ENCODE assay signal across 8 cellular contexts in genomic region chr15:64825431-64826294, GRCh38. TPM values are rescaled to one million over a fixed set of nuclear protein-coding genes. Genes with fewer than 3 reads are reported as not detected.
A peak's percentile ranks its signal among the peaks of the same experiment; 100 is the strongest.
DNase-seq lines count a peak whose midpoint lies in the region; ATAC-seq and TF ChIP-seq lines count a peak whose summit lies in the region.

Gene PIF1, minus strand, starts transcription at chr15:64825647. Its CDS starts 1,312 bp downstream, at chr15:64824335.

- CTCF ChIA-PET in PC-3 (lab: Charles Lee) = no interaction called here

- peaks cover 5% of the 10 kb centered on the region for H3K4me1 ChIP-seq in PC-3 (ENCODE audit: insufficient read depth, low read length)

- POLR2A ChIA-PET in PC-3 (lab: Charles Lee; ENCODE audit: unreplicated experiment) = interaction anchor here (0.7 kb wide), 1 partner anchor 90 kb away, joined by 3 read pairs; no protein-coding TSS in a partner anchor

- H3K27me3 ChIP-seq in PC-3 (ENCODE audit: low read length) = no peaks in the 10 kb centered on the region

- intact Hi-C loops in PC-3 (cut with micrococcal nuclease) = no loop called here

- no peaks in the 10 kb centered on the region for H4K20me1 ChIP-seq in PC-3 (ENCODE audit: low read length)

- TSS peak; percentile 85 for BruUV-seq in PC-3 (replicated peaks; lab: Mats Ljungman, UMichigan)

- H3K4me3 ChIP-seq in Jurkat, Clone E6-1 (ENCODE audit: low read length) = peak within 1 kb of the TSS; percentile 96
- H3K4me3 ChIP-seq in PC-3 (ENCODE audit: low read length) = peak within 1 kb of the TSS; percentile 86

- H3K79me2 ChIP-seq in PC-3 (ENCODE audit: low read length) = peaks cover 26% of the 10 kb centered on the region

- H3K4me2 ChIP-seq in PC-3 (ENCODE audit: low read length) = peak within 1 kb of the TSS; percentile 90

- H3K27ac ChIP-seq in PC-3 (ENCODE audit: low read length) = peak within 1 kb of the TSS; percentile 16
- peak within 1 kb of the TSS; percentile 50 for H3K27ac ChIP-seq in epithelial cell of prostate

- no peaks in the 10 kb centered on the region for H3K9me3 ChIP-seq in PC-3 (ENCODE audit: low read length)

- H3F3A ChIP-seq in PC-3 (ENCODE audit: low read length, unreplicated experiment) = no peaks in the 10 kb centered on the region

- ATAC-seq in GM21717 (IDR thresholded peaks at IDR 0.05; ENCODE audit: unreplicated experiment) (peak; percentile 72), PC-3 (peak; percentile 85)

- peak within 1 kb of the TSS; percentile 71 for H3K9ac ChIP-seq in PC-3 (ENCODE audit: low read length)

- no peaks in the 10 kb centered on the region for H3K36me3 ChIP-seq in PC-3 (ENCODE audit: low read depth, low read length)

- TF ChIP-seq CTCF in PC-3 (conservative IDR thresholded peaks at IDR 0.05; ENCODE audit: low read depth, low read length) = no peak

- DNase-seq in DMS53 (lab: John Stamatoyannopoulos, UW) (peak; percentile 98), PC-3 (peak; percentile 97), activated T-cell treated with anti-CD3 and anti-CD28 coated beads for 4 hours (peak; percentile 80), epithelial cell of prostate (ENCODE audit: low read depth, low spot score) (peak; percentile 92), mucosa of gallbladder (ENCODE audit: low spot score) (peak; percentile 95)
- peak; percentile 99 for DNase-seq in Jurkat, Clone E6-1 (ENCODE audit: low read depth, low spot score)
- DNase-seq in stimulated activated CD8-positive, alpha-beta memory T cell treated with anti-CD3 and anti-CD28 coated beads, Interleukin-4, amount 100 ng/mL, for 24 hours (ENCODE audit: low read depth) = peak; percentile 73

- peak within 1 kb of the TSS; percentile 79 for H2AFZ ChIP-seq in PC-3 (ENCODE audit: low read length)

- no peaks in the 10 kb centered on the region for H3K9me2 ChIP-seq in PC-3 (replicated peaks; ENCODE audit: low read length)

RNA-seq across cellular contexts. Expression of gene PIF1, which starts in this region (rescaled TPM):
- 29.9 TPM for polyA plus RNA-seq in Jurkat, Clone E6-1 (2012; ENCODE audit: insufficient read depth, insufficient read length)
- total RNA-seq in PC-3 (2014; rRNA removed) = 43.5 and 45.3 TPM in 2 replicates
- 6.0 TPM for total RNA-seq in mucosa of gallbladder

Comparison
In these comparisons a context has a peak if more than half of its experiments do, and no peak if none do; other contexts are left out.
1. Peak in every context shown above with its lines: DNase-seq, ATAC-seq, H3K4me3 ChIP-seq and H3K27ac ChIP-seq.